17 cellular contexts compared by ENCODE assay signal in genomic region chr11:132361011-132361550, GRCh38.
DNase-seq lines count a peak whose midpoint lies in the region; FAIRE-seq and TF ChIP-seq lines count a peak whose summit lies in the region.
"Had no signal": no experiment of that assay in that cellular context is flagged by ENCODE, and none has a peak within 500 bp of the region (broad histone marks: within the 10 kb centered on the region; RNA-seq: fewer than 3 reads in every experiment).

No MANE protein-coding gene starts in this region.

- H3K4me3 ChIP-seq in NT2/D1 (ENCODE audit: insufficient read length, low read depth) (no peak overlapping the region), esophagus muscularis mucosa (no peak overlapping the region)
- H3K4me3 ChIP-seq: BLaER1 treated with 17β-estradiol and CSF1 and Interleukin-3, amounts not matched to agents 10 nM and 100 nM had no signal

- peak; percentile 87 for DNase-seq in ELF-1 (ENCODE audit: low read depth, low spot score)
- peak; percentile 33 for DNase-seq in NCI-H146 (lab: John Stamatoyannopoulos, UW)
- DNase-seq in NT2/D1 (ENCODE audit: low read depth, low spot score) = peak; percentile 6
- peak; percentile 42 for DNase-seq in esophagus muscularis mucosa (ENCODE audit: extremely low spot score)
- DNase-seq in activated naive CD8-positive, alpha-beta T cell treated with anti-CD3 and anti-CD28 coated beads for 36 hours = no peak
- DNase-seq in stimulated activated CD4-positive, alpha-beta T cell treated with anti-CD3 and anti-CD28 coated beads, Interleukin-1b, Interleukin-23, amount 100 ng/mL, for 48 hours = no peak
- DNase-seq in D721Med (ENCODE audit: insufficient read length, low spot score) = no peak
- DNase-seq: CD8-positive, alpha-beta memory T cell; DND-41; GDM1; H9; NCI-H1436; NCI-H2081 treated with DMSO at 0.1 percent for 48 hours; NCI-H446; NCI-H774 had no signal

- H3K9me3 ChIP-seq in NT2/D1 (ENCODE audit: insufficient read depth, low read length) (peaks cover 14% of the 10 kb centered on the region; the same call in 1 of the 2 replicates), esophagus muscularis mucosa (no peaks in the 10 kb centered on the region)
- H3K9me3 ChIP-seq: BLaER1 treated with 17β-estradiol and CSF1 and Interleukin-3, amounts not matched to agents 10 nM and 100 nM had no signal

- no peaks in the 10 kb centered on the region for H3K36me3 Mint-ChIP-seq in activated naive CD8-positive, alpha-beta T cell treated with anti-CD3 and anti-CD28 coated beads for 36 hours
- H3K36me3 Mint-ChIP-seq: CD8-positive, alpha-beta memory T cell had no signal

- intact Hi-C loops in esophagus muscularis mucosa (cut with DNase I) = no loop called here

- no peaks in the 10 kb centered on the region for H3K27me3 Mint-ChIP-seq in activated naive CD8-positive, alpha-beta T cell treated with anti-CD3 and anti-CD28 coated beads for 36 hours
- H3K27me3 Mint-ChIP-seq: CD8-positive, alpha-beta memory T cell had no signal

- FAIRE-seq in D721Med (lab: Jason Lieb, UNC) = no peak
- FAIRE-seq: A204.1 had no signal

- H3K27me3 ChIP-seq in NT2/D1 (ENCODE audit: insufficient read depth, insufficient read length) (no peaks in the 10 kb centered on the region), esophagus muscularis mucosa (no peaks in the 10 kb centered on the region)
- H3K27me3 ChIP-seq: BLaER1 treated with 17β-estradiol and CSF1 and Interleukin-3, amounts not matched to agents 10 nM and 100 nM had no signal

- no peaks in the 10 kb centered on the region for H3K4me1 Mint-ChIP-seq in activated naive CD8-positive, alpha-beta T cell treated with anti-CD3 and anti-CD28 coated beads for 36 hours

- 80% methylated on average over 8 of the region's 8 CpGs for WGBS in esophagus muscularis mucosa

- TF ChIP-seq EP300 in esophagus muscularis mucosa (IDR thresholded peaks at IDR 0.05) = no peak

- TF ChIP-seq CTCF in esophagus muscularis mucosa (IDR thresholded peaks at IDR 0.05) = no peak
- no peak for TF ChIP-seq CTCF in D721Med (IDR thresholded peaks at IDR 0.05; ENCODE audit: insufficient read depth, missing control alignments)

- no peaks in the 10 kb centered on the region for H3K36me3 ChIP-seq in NT2/D1 (ENCODE audit: insufficient read depth, insufficient read length, low read length)
- no peaks in the 10 kb centered on the region for H3K36me3 ChIP-seq in esophagus muscularis mucosa
- H3K36me3 ChIP-seq: BLaER1 treated with 17β-estradiol and CSF1 and Interleukin-3, amounts not matched to agents 10 nM and 100 nM had no signal

- H3K9ac ChIP-seq in NT2/D1 (ENCODE audit: insufficient read length, low read depth) = no peak overlapping the region
- H3K9ac ChIP-seq: BLaER1 treated with 17β-estradiol and CSF1 and Interleukin-3, amounts not matched to agents 10 nM and 100 nM had no signal

- H3K4me1 ChIP-seq in NT2/D1 (ENCODE audit: insufficient read depth, insufficient read length) (no peaks in the 10 kb centered on the region), esophagus muscularis mucosa (no peaks in the 10 kb centered on the region)

- H3K27ac ChIP-seq in esophagus muscularis mucosa (replicated peaks in 1 of 4) = no peak overlapping the region
- H3K27ac ChIP-seq: BLaER1 treated with 17β-estradiol and CSF1 and Interleukin-3, amounts not matched to agents 10 nM and 100 nM had no signal

- no peak overlapping the region for H3K27ac Mint-ChIP-seq in activated naive CD8-positive, alpha-beta T cell treated with anti-CD3 and anti-CD28 coated beads for 36 hours
- H3K27ac Mint-ChIP-seq: CD8-positive, alpha-beta memory T cell; H9 had no signal

- peaks cover 2% of the 10 kb centered on the region for H3K9me3 Mint-ChIP-seq in activated naive CD8-positive, alpha-beta T cell treated with anti-CD3 and anti-CD28 coated beads for 36 hours
- H3K9me3 Mint-ChIP-seq: H9 had no signal

- no peak for TF ChIP-seq POLR2A in esophagus muscularis mucosa (IDR thresholded peaks at IDR 0.05; ENCODE audit: low read depth)

- H3K4me3 Mint-ChIP-seq in activated naive CD8-positive, alpha-beta T cell treated with anti-CD3 and anti-CD28 coated beads for 36 hours = no peak overlapping the region
- H3K4me3 Mint-ChIP-seq: H9 had no signal

Comparison
In these comparisons a context has a peak if more than half of its experiments do, and no peak if none do; other contexts are left out.
1. DNase-seq: peak in ELF-1 (single experiment), NCI-H146 (single experiment), NT2/D1 (single experiment) and esophagus muscularis mucosa (single experiment); none in activated naive CD8-positive, alpha-beta T cell treated with anti-CD3 and anti-CD28 coated beads for 36 hours (single experiment), stimulated activated CD4-positive, alpha-beta T cell treated with anti-CD3 and anti-CD28 coated beads, Interleukin-1b, Interleukin-23, amount 100 ng/mL, for 48 hours (single experiment) and D721Med (single experiment).